ENCODE assay signal across 9 cellular contexts in the genomic region with DNA sequence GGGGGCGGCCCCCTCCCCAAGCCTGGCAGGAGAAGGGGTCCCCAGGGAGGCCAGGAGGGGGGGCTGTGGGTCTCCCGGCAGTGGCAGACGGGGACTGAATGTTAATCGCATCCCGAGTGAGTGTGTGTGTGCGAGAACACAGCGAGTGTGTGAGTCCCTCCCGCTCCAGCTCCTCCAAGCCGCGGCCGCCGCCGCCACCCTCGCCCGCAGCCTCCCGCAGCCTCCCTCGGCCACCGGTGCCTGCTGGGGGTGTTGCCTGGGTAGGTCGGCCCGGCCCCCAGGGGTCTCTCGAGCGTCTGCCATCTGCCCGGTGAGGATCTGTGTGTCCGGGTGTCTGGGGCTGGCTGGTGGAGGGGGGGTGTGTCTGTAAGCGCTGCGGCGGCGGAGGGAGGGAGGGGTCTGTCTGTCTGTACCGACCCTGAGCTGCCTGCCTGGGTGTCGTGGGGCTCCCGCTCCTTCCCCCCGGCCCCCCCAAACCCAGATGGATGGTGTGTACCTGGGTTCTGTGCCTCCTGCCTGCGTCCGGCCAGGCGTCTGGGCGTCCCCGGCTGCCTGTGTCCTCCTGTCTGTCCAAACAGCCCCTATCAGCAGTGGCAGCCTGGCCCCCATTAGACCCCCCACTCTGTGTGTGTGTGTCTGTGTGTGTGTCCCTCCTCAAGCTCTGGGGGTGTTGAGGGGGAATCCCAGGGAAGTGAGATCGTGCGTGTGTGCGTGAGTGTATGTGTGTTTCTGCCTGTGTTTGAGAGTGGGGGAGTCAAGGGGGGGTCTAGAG.
A peak's percentile ranks its signal among the peaks of the same experiment; 100 is the strongest.
DNase-seq lines count a peak whose midpoint lies in the region; ATAC-seq, FAIRE-seq and TF ChIP-seq lines count a peak whose summit lies in the region.
"Had no signal": no experiment of that assay in that cellular context is flagged by ENCODE, and none has a peak within 500 bp of the region (broad histone marks: within the 10 kb centered on the region; RNA-seq: fewer than 3 reads in every experiment).

TSS of gene GRIN2D (plus strand) at position 110 of the 772 bp plus-strand sequence. CDS start 4,725 bp downstream, outside the sequence.

- in situ Hi-C loops in brain microvascular endothelial cell (cut with HindIII; ENCODE audit: low pct_ligation_motif_present, low sequenced_read_pairs) = no loop called here

- peaks cover 6% of the 10 kb centered on the region for H3K36me3 ChIP-seq in brain microvascular endothelial cell (replicated peaks)

- peak within 1 kb of the TSS; percentile 68 to 76 (median 72) for H3K27ac Mint-ChIP-seq in nephron

- TF ChIP-seq CTCF in brain microvascular endothelial cell (IDR thresholded peaks at IDR 0.05; ENCODE audit: low read depth, low read length, missing control alignments) (peak; percentile 7), nephron (IDR thresholded peaks at IDR 0.05; ENCODE audit: unreplicated experiment in 3 of 3) (no peak)

- FAIRE-seq in GM19239 (lab: Jason Lieb, UNC) = no peak

- no peaks in the 10 kb centered on the region for H3K9me3 Mint-ChIP-seq in nephron

- H3K27me3 ChIP-seq in brain microvascular endothelial cell (replicated peaks) = peaks cover 8% of the 10 kb centered on the region

- peaks cover 2% of the 10 kb centered on the region for H3K36me3 Mint-ChIP-seq in nephron (ENCODE audit: low read depth)

- H3K4me3 ChIP-seq in brain microvascular endothelial cell (ENCODE audit: low read depth, low read length) = peak within 1 kb of the TSS; percentile 15
- H3K4me3 ChIP-seq: SJSA1 had no signal

- H3K4me1 Mint-ChIP-seq in nephron = peaks cover 41% of the 10 kb centered on the region

- H3K4me3 Mint-ChIP-seq in nephron = peak within 1 kb of the TSS; percentile 85

- peaks cover 32% of the 10 kb centered on the region for H3K27me3 Mint-ChIP-seq in nephron (ENCODE audit: low read depth)

- DNase-seq in ELF-1 (ENCODE audit: low read depth, low spot score) (peak; percentile 62), NCI-H1694 (lab: John Stamatoyannopoulos, UW) (peak; percentile 31), brain microvascular endothelial cell (no peak), NCI-H510A (lab: John Stamatoyannopoulos, UW) (no peak), GM19239 (ENCODE audit: insufficient read length, low spot score) (no peak)
- DNase-seq in stimulated activated CD4-positive, alpha-beta T cell treated with anti-CD3 and anti-CD28 coated beads, Interleukin-2, amount 100 ng/mL, for 24 hours = no peak

- H3K27ac ChIP-seq in brain microvascular endothelial cell = no peak within 1 kb of the TSS
- H3K27ac ChIP-seq: SJSA1 had no signal

- no peak for ATAC-seq in HG03439 (IDR thresholded peaks at IDR 0.05; ENCODE audit: unreplicated experiment)

Comparison
In these comparisons a context has a peak if more than half of its experiments do, and no peak if none do; other contexts are left out.
1. DNase-seq: peak in ELF-1 (single experiment) and NCI-H1694 (single experiment); none in brain microvascular endothelial cell (single experiment), NCI-H510A (single experiment), GM19239 (single experiment) and stimulated activated CD4-positive, alpha-beta T cell treated with anti-CD3 and anti-CD28 coated beads, Interleukin-2, amount 100 ng/mL, for 24 hours (0 of 2).